Comparison of ENCODE assay signal across 8 cellular contexts in the genomic region with DNA sequence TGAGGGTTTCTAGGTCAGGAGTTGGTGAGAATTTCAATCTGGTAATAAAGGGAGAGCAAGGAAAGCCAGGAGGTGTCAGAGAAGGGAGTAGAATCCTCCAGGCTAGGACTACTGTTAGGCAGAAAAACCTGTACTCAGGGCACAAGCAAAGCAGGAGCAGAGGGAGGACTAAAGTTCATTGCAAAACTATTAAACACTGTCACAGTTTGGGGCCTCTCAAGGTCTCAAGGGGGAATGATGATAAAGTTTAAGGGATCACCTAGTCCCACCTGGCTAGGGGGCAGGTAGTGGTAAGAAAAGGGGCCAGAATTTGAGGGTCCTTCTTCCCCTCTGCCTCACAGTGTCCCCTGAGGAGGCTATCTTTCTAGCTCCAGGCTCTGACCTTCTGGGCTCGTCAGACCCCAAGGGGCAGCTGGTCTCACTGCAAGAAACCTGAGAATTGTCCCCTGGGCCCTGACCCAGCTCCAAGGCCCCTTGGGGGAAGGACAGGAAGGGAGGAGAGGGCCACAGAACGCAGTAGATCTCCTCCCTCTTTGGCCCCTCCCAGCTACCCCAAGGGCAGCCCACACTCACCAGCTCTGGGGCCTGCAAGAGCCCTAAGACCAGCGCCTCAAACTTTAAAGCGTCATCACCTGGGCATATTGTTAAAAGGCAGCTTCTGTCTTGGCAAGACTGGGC. TPM values are rescaled to one million over a fixed set of nuclear protein-coding genes. Genes with fewer than 3 reads are reported as not detected.
DNase-seq lines count a peak whose midpoint lies in the region; ATAC-seq and TF ChIP-seq lines count a peak whose summit lies in the region.

No MANE protein-coding gene starts in this region.

- no peaks in the 10 kb centered on the region for H3K27me3 Mint-ChIP-seq in T-helper 17 cell

- H3K27ac ChIP-seq in coronary artery = peak overlapping the region; percentile 51 to 89
- peak overlapping the region; percentile 81 for H3K27ac ChIP-seq in muscle layer of duodenum (ENCODE audit: low read length)

- H3K36me3 ChIP-seq in muscle layer of duodenum (ENCODE audit: control insufficient read depth in 1 of 2, insufficient read depth in 2 of 2, low read length in 2 of 2) = no peaks in the 10 kb centered on the region

- H3K4me3 ChIP-seq in coronary artery = peak overlapping the region; percentile 86
- peak overlapping the region; percentile 79 to 90 for H3K4me3 ChIP-seq in muscle layer of duodenum (ENCODE audit: low read depth in 1 of 2, low read length in 2 of 2)

- peaks cover 18 to 60% of the 10 kb centered on the region in 2 donors for H3K4me1 ChIP-seq in muscle layer of duodenum (ENCODE audit: control insufficient read depth in 1 of 2, insufficient read depth in 2 of 2, low read length in 2 of 2)

- H3K4me1 Mint-ChIP-seq in T-helper 17 cell = peaks cover 54% of the 10 kb centered on the region

- no peaks in the 10 kb centered on the region for H3K27me3 ChIP-seq in muscle layer of duodenum (ENCODE audit: low read depth, low read length)

- peak overlapping the region; percentile 95 for H3K4me3 Mint-ChIP-seq in T-helper 17 cell

- no peak for TF ChIP-seq CTCF in coronary artery (IDR thresholded peaks at IDR 0.05)

- H3K9me3 ChIP-seq in T-helper 17 cell (ENCODE audit: control insufficient read depth, low read length, poor library complexity, severe bottlenecking) (no peaks in the 10 kb centered on the region), muscle layer of duodenum (ENCODE audit: control insufficient read depth in 1 of 2, low read length in 2 of 2) (no peaks in the 10 kb centered on the region)

- peaks cover 3% of the 10 kb centered on the region for H3K36me3 Mint-ChIP-seq in T-helper 17 cell (ENCODE audit: low read depth)

- H3K27ac Mint-ChIP-seq in T-helper 17 cell = peak overlapping the region; percentile 100

- ATAC-seq in GM19043 (IDR thresholded peaks at IDR 0.05; ENCODE audit: low read depth, unreplicated experiment) = peak; percentile 60
- peak; percentile 59 for ATAC-seq in HG03045 (IDR thresholded peaks at IDR 0.05; ENCODE audit: unreplicated experiment)
- ATAC-seq in T-helper 17 cell = peak; percentile 64

- peak; percentile 20 to 34 (median 23) for DNase-seq in T-helper 17 cell
- DNase-seq in coronary artery (ENCODE audit: low spot score) = no peak
- no peak for DNase-seq in DMS 273 treated with DMSO at 0.1 percent for 48 hours (lab: John Stamatoyannopoulos, UW)
- DNase-seq in SHP77 treated with DMSO at 0.1 percent for 48 hours (lab: John Stamatoyannopoulos, UW) = no peak
- no peak for DNase-seq in cerebellum (ENCODE audit: low spot score)

RNA-seq across cellular contexts. Expression of a gene that starts 1.0 kb away (rescaled TPM):
- total RNA-seq in T-helper 17 cell = 10 to 100 TPM; 74.7 to 82.5 TPM
- 0.36 TPM for total RNA-seq in cerebellum

RNA-seq across cellular contexts. Expression of a gene that starts 30.1 kb away (rescaled TPM):
- 10 to 100 TPM in 1 of 2 donors, 1 to 10 TPM in 1; 6.0 to 13.4 TPM for total RNA-seq in T-helper 17 cell
- 13.5 TPM for total RNA-seq in cerebellum

Comparison
In these comparisons a context has a peak if more than half of its experiments do, and no peak if none do; other contexts are left out.
1. DNase-seq: peak in T-helper 17 cell (3 of 3); none in coronary artery (single experiment), DMS 273 treated with DMSO at 0.1 percent for 48 hours (single experiment), SHP77 treated with DMSO at 0.1 percent for 48 hours (single experiment) and cerebellum (single experiment).
2. RNA of a gene that starts 1.0 kb away (total RNA-seq): 74.7 to 82.5 TPM in T-helper 17 cell; 0.36 TPM in cerebellum (single experiment); every median in the first group is over 10 times any median in the second.
3. Peak in every context shown above with its lines, with median percentiles within 50 percentile points of each other: ATAC-seq.